8 cellular contexts compared by ENCODE assay signal in genomic region chr15:101168463-101168824, GRCh38.
A peak's percentile ranks its signal among the peaks of the same experiment; 100 is the strongest.
DNase-seq lines count a peak whose midpoint lies in the region; ATAC-seq and TF ChIP-seq lines count a peak whose summit lies in the region.

No MANE protein-coding gene starts in this region.

- no peaks in the 10 kb centered on the region for H3K27me3 ChIP-seq in heart right ventricle

- TF ChIP-seq CTCF in heart right ventricle (IDR thresholded peaks at IDR 0.05), result no peak
- no peak for TF ChIP-seq CTCF in WTC11 (IDR thresholded peaks at IDR 0.05)

- peaks cover 9 to 68% (median 29%) of the 10 kb centered on the region in 9 donors for H3K4me1 ChIP-seq in heart right ventricle

- DNase-seq in activated CD8-positive, alpha-beta T cell treated with anti-CD3 and anti-CD28 coated beads, Interleukin-2, amount 10 ng/mL, durations not matched to agents 7 days and 5 days, result no peak
- DNase-seq in heart right ventricle, result peak in 1 of 2 donors; percentile 55
- no peak for DNase-seq in WTC11 (ENCODE audit: low spot score)
- DNase-seq in NCI-H187 treated with DMSO at 0.1 percent for 48 hours (lab: John Stamatoyannopoulos, UW), result no peak

- H3K4me1 Mint-ChIP-seq in activated CD8-positive, alpha-beta T cell treated with anti-CD3 and anti-CD28 coated beads, Interleukin-2, amount 10 ng/mL, durations not matched to agents 7 days and 5 days (ENCODE audit: low read depth), result peaks cover 52% of the 10 kb centered on the region
- peaks cover 12% of the 10 kb centered on the region for H3K4me1 Mint-ChIP-seq in stimulated activated memory B cell treated with anti-CD40 and anti-IgM and Interleukin-4, amounts not matched to agents 10 μg/mL and 1 μg/mL and 100 μg/mL, for 72 hours
- peaks cover 22% of the 10 kb centered on the region for H3K4me1 Mint-ChIP-seq in WTC11

- H3K36me3 ChIP-seq in heart right ventricle, result no peaks in the 10 kb centered on the region

- H3K27me3 Mint-ChIP-seq in activated CD8-positive, alpha-beta T cell treated with anti-CD3 and anti-CD28 coated beads, Interleukin-2, amount 10 ng/mL, durations not matched to agents 7 days and 5 days (ENCODE audit: low read depth), result no peaks in the 10 kb centered on the region
- H3K27me3 Mint-ChIP-seq in stimulated activated memory B cell treated with anti-CD40 and anti-IgM and Interleukin-4, amounts not matched to agents 10 μg/mL and 1 μg/mL and 100 μg/mL, for 72 hours, result peaks cover 8% of the 10 kb centered on the region
- peaks cover 21% of the 10 kb centered on the region for H3K27me3 Mint-ChIP-seq in WTC11 (ENCODE audit: low read depth)

- H3K27ac ChIP-seq in heart right ventricle, result peak overlapping the region; percentile 60 to 96 (median 86)

- H3K9me3 Mint-ChIP-seq in activated CD8-positive, alpha-beta T cell treated with anti-CD3 and anti-CD28 coated beads, Interleukin-2, amount 10 ng/mL, durations not matched to agents 7 days and 5 days (ENCODE audit: insufficient read depth), result peaks cover 35% of the 10 kb centered on the region
- peaks cover 7% of the 10 kb centered on the region for H3K9me3 Mint-ChIP-seq in stimulated activated memory B cell treated with anti-CD40 and anti-IgM and Interleukin-4, amounts not matched to agents 10 μg/mL and 1 μg/mL and 100 μg/mL, for 72 hours
- peaks cover 40% of the 10 kb centered on the region for H3K9me3 Mint-ChIP-seq in WTC11

- peak; percentile 14 for ATAC-seq in GM21825 (IDR thresholded peaks at IDR 0.05; ENCODE audit: unreplicated experiment)
- ATAC-seq in activated CD8-positive, alpha-beta T cell treated with anti-CD3 and anti-CD28 coated beads, Interleukin-2, amount 10 ng/mL, durations not matched to agents 7 days and 5 days, result no peak
- peak; percentile 18 to 50 (median 29) for ATAC-seq in heart right ventricle
- peak; percentile 20 for ATAC-seq in stimulated activated memory B cell treated with anti-CD40 and anti-IgM and Interleukin-4, amounts not matched to agents 10 μg/mL and 1 μg/mL and 100 μg/mL, for 72 hours
- no peak for ATAC-seq in WTC11
- no peak for ATAC-seq in HG03108 (IDR thresholded peaks at IDR 0.05; ENCODE audit: unreplicated experiment)
- no peak for ATAC-seq in GM19328 (IDR thresholded peaks at IDR 0.05; ENCODE audit: unreplicated experiment)

- intact Hi-C loops in heart right ventricle (cut with DNase I), result loop anchor here in 2 of 10 donors (5.0 kb wide), 2 partner anchors 41 to 84 kb away; partner anchors contain the start of gene CHSY1 (in 2 of the 2)

- H3K36me3 Mint-ChIP-seq in activated CD8-positive, alpha-beta T cell treated with anti-CD3 and anti-CD28 coated beads, Interleukin-2, amount 10 ng/mL, durations not matched to agents 7 days and 5 days (ENCODE audit: low read depth), result peaks cover 40% of the 10 kb centered on the region
- peaks cover 17% of the 10 kb centered on the region for H3K36me3 Mint-ChIP-seq in stimulated activated memory B cell treated with anti-CD40 and anti-IgM and Interleukin-4, amounts not matched to agents 10 μg/mL and 1 μg/mL and 100 μg/mL, for 72 hours
- H3K36me3 Mint-ChIP-seq in WTC11, result peaks cover 40% of the 10 kb centered on the region

- H3K9me3 ChIP-seq in heart right ventricle, result peaks cover 0 to 35% (median 25%) of the 10 kb centered on the region in 11 donors

- peak overlapping the region; percentile 69 for H3K4me3 Mint-ChIP-seq in activated CD8-positive, alpha-beta T cell treated with anti-CD3 and anti-CD28 coated beads, Interleukin-2, amount 10 ng/mL, durations not matched to agents 7 days and 5 days
- no peak overlapping the region for H3K4me3 Mint-ChIP-seq in stimulated activated memory B cell treated with anti-CD40 and anti-IgM and Interleukin-4, amounts not matched to agents 10 μg/mL and 1 μg/mL and 100 μg/mL, for 72 hours
- no peak overlapping the region for H3K4me3 Mint-ChIP-seq in WTC11

- POLR2A ChIA-PET in activated CD8-positive, alpha-beta T cell treated with anti-CD3 and anti-CD28 coated beads, Interleukin-2, amount 10 ng/mL, durations not matched to agents 7 days and 5 days (lab: Charles Lee), result interaction anchor here (0.8 to 1.1 kb wide), 4 partner anchors 19 to 83 kb away, joined by 3 to 4 read pairs (median 3); partner anchors contain the start of gene CHSY1
- POLR2A ChIA-PET in WTC11 (lab: Charles Lee), result interaction anchor here (0.6 kb wide), 1 partner anchor 32 kb away, joined by 3 read pairs; no protein-coding TSS in a partner anchor

- H3K27ac Mint-ChIP-seq in activated CD8-positive, alpha-beta T cell treated with anti-CD3 and anti-CD28 coated beads, Interleukin-2, amount 10 ng/mL, durations not matched to agents 7 days and 5 days, result peak overlapping the region; percentile 95
- peak overlapping the region; percentile 40 for H3K27ac Mint-ChIP-seq in stimulated activated memory B cell treated with anti-CD40 and anti-IgM and Interleukin-4, amounts not matched to agents 10 μg/mL and 1 μg/mL and 100 μg/mL, for 72 hours
- no peak overlapping the region; the same call in 1 of the 2 replicates for H3K27ac Mint-ChIP-seq in WTC11

- WGBS in heart right ventricle, 2 donors, result 19 to 40% methylated on average over 1 of the region's 1 CpG

- H3K4me3 ChIP-seq in heart right ventricle, result peak overlapping the region in 3 of 10 donors; percentile 10 to 18 (median 18)

- CTCF ChIA-PET in activated CD8-positive, alpha-beta T cell treated with anti-CD3 and anti-CD28 coated beads, Interleukin-2, amount 10 ng/mL, durations not matched to agents 7 days and 5 days (lab: Charles Lee), result interaction anchor here (0.7 to 3.2 kb wide), 9 partner anchors 15 to 1344 kb away, joined by 3 to 13 read pairs (median 3); no protein-coding TSS in a partner anchor
- CTCF ChIA-PET in WTC11 (lab: Charles Lee), result no interaction called here

TF ChIP-seq in WTC11, 78 proteins besides CTCF, POLR2A, EP300 and RAD21:
- TF ChIP-seq GABPB1 (CRISPR knock-in tag; IDR thresholded peaks at IDR 0.05) (no peak), NFYB (CRISPR knock-in tag; conservative IDR thresholded peaks at IDR 0.05; ENCODE audit: low read depth) (no peak), PRRX2 (CRISPR knock-in tag; IDR thresholded peaks at IDR 0.05) (no peak), MAX (CRISPR knock-in tag; IDR thresholded peaks at IDR 0.05) (no peak), NFE2L1 (CRISPR knock-in tag; IDR thresholded peaks at IDR 0.05) (no peak)

Comparison
In these comparisons a context has a peak if more than half of its experiments do, and no peak if none do; other contexts are left out.
1. ATAC-seq: peak in GM21825 (single experiment), heart right ventricle (8 of 8) and stimulated activated memory B cell treated with anti-CD40 and anti-IgM and Interleukin-4, amounts not matched to agents 10 μg/mL and 1 μg/mL and 100 μg/mL, for 72 hours (single experiment); none in activated CD8-positive, alpha-beta T cell treated with anti-CD3 and anti-CD28 coated beads, Interleukin-2, amount 10 ng/mL, durations not matched to agents 7 days and 5 days (single experiment), WTC11 (single experiment), HG03108 (single experiment) and GM19328 (single experiment).